31 cellular contexts compared by ENCODE assay signal in the genomic region with DNA sequence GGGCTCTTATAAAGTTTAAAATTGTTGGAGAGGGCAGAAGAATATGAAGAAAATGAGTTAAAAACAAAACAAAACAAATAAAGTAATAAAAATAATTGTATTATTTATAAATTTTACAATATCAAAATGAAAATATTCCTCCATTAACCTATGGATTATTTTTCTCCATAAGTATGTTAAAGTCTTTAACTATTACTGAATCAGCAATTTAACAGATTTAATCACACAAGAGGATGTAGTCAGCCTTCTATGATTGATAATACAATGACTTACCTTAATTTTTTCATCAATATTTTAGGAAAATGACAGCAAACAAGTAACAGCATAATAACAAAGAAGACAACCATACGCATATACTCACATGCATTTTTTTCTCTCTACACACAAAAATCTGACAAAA.
"Had no signal": no experiment of that assay in that cellular context is flagged by ENCODE, and none has a peak within 500 bp of the region (broad histone marks: within the 10 kb centered on the region; RNA-seq: fewer than 3 reads in every experiment).

No MANE protein-coding gene starts in this region.

- H3K36me3 Mint-ChIP-seq: naive B cell; naive thymus-derived CD8-positive, alpha-beta T cell; natural killer cell treated with Interleukin-12 subunit alpha and Interleukin-12 subunit beta and Interleukin-15 and Interleukin-18, amount 100 ng/mL, for 72 hours; stimulated activated memory B cell treated with anti-CD40 and anti-IgM and Interleukin-4, amounts not matched to agents 10 μg/mL and 1 μg/mL and 100 μg/mL, for 72 hours; type B pancreatic cell had no signal

- H2AFZ ChIP-seq: parathyroid adenoma had no signal

- H3K4me3 ChIP-seq: psoas muscle, skin epidermis, smooth muscle cell, spleen, suprapubic skin, testis, tibial artery, transverse colon, upper lobe of right lung, uterus had no signal

- H3K27ac ChIP-seq: neutrophil, parathyroid adenoma, psoas muscle, skin epidermis, spleen, suprapubic skin, testis, tibial artery, transverse colon, upper lobe of right lung, uterus had no signal

- H3K27me3 Mint-ChIP-seq: naive B cell; naive thymus-derived CD8-positive, alpha-beta T cell; natural killer cell treated with Interleukin-12 subunit alpha and Interleukin-12 subunit beta and Interleukin-15 and Interleukin-18, amount 100 ng/mL, for 72 hours; stimulated activated memory B cell treated with anti-CD40 and anti-IgM and Interleukin-4, amounts not matched to agents 10 μg/mL and 1 μg/mL and 100 μg/mL, for 72 hours; stimulated activated naive CD8-positive, alpha-beta T cell treated with anti-CD3 and anti-CD28 coated beads, Interleukin-15, amount 100 ng/mL, for 72 hours; type B pancreatic cell had no signal

- H3K4me1 Mint-ChIP-seq: naive B cell; naive thymus-derived CD8-positive, alpha-beta T cell; nephron progenitor cell; neural crest cell; stimulated activated memory B cell treated with anti-CD40 and anti-IgM and Interleukin-4, amounts not matched to agents 10 μg/mL and 1 μg/mL and 100 μg/mL, for 72 hours; stimulated activated naive CD8-positive, alpha-beta T cell treated with anti-CD3 and anti-CD28 coated beads, Interleukin-15, amount 100 ng/mL, for 72 hours had no signal

- H3K79me2 ChIP-seq: parathyroid adenoma had no signal

- H3K4me3 Mint-ChIP-seq: naive B cell; naive thymus-derived CD8-positive, alpha-beta T cell; natural killer cell treated with Interleukin-12 subunit alpha and Interleukin-12 subunit beta and Interleukin-15 and Interleukin-18, amount 100 ng/mL, for 72 hours; nephron progenitor cell; neural crest cell; stimulated activated memory B cell treated with anti-CD40 and anti-IgM and Interleukin-4, amounts not matched to agents 10 μg/mL and 1 μg/mL and 100 μg/mL, for 72 hours; stimulated activated naive CD8-positive, alpha-beta T cell treated with anti-CD3 and anti-CD28 coated beads, Interleukin-15, amount 100 ng/mL, for 72 hours; type B pancreatic cell had no signal

- H3K9me3 Mint-ChIP-seq: nephron progenitor cell had no signal

- H3K9me3 ChIP-seq: neutrophil, psoas muscle, suprapubic skin, testis, tibial artery, transverse colon, upper lobe of right lung, uterus had no signal

- H3K9ac ChIP-seq: parathyroid adenoma had no signal

- H3K4me2 ChIP-seq: smooth muscle cell had no signal

- H3K4me1 ChIP-seq: parathyroid adenoma, psoas muscle, spleen, suprapubic skin, testis, tibial artery, transverse colon, upper lobe of right lung, uterus had no signal

- DNase-seq: naive B cell; naive thymus-derived CD8-positive, alpha-beta T cell; nephron progenitor cell; nucleus accumbens; psoas muscle; right cardiac atrium; spleen; stimulated activated CD4-positive, alpha-beta T cell treated with anti-CD3 and anti-CD28 coated beads, Interleukin-12 subunit alpha, Interleukin-12 subunit beta, amount 100 ng/mL, for 4 hours; stimulated activated CD4-positive, alpha-beta T cell treated with anti-CD3 and anti-CD28 coated beads, Interleukin-1b, Interleukin-23, amount 100 ng/mL, for 48 hours; stimulated activated CD4-positive, alpha-beta T cell treated with anti-CD3 and anti-CD28 coated beads, Interleukin-4, amount 100 ng/mL, for 1 hour; stimulated activated CD4-positive, alpha-beta T cell treated with anti-CD3 and anti-CD28 coated beads, Interleukin-4, amount 100 ng/mL, for 4 hours; stimulated activated CD8-positive, alpha-beta memory T cell treated with anti-CD3 and anti-CD28 coated beads, Interleukin-4, amount 100 ng/mL, for 48 hours; stimulated activated naive CD4-positive, alpha-beta T cell; stimulated activated naive CD8-positive, alpha-beta T cell treated with anti-CD3 and anti-CD28 coated beads, Interleukin-15, amount 100 ng/mL, for 72 hours; stimulated activated naive CD8-positive, alpha-beta T cell treated with anti-CD3 and anti-CD28 coated beads, Interleukin-15, Interleukin-2, amounts not matched to agents 100 U/mL and 50 U/mL, for 24 hours; substantia nigra; testis; tibial artery; transverse colon; upper lobe of right lung; uterus had no signal

- H3K27ac Mint-ChIP-seq: naive B cell; naive thymus-derived CD8-positive, alpha-beta T cell; natural killer cell treated with Interleukin-12 subunit alpha and Interleukin-12 subunit beta and Interleukin-15 and Interleukin-18, amount 100 ng/mL, for 72 hours; nephron progenitor cell; stimulated activated memory B cell treated with anti-CD40 and anti-IgM and Interleukin-4, amounts not matched to agents 10 μg/mL and 1 μg/mL and 100 μg/mL, for 72 hours; stimulated activated naive CD8-positive, alpha-beta T cell treated with anti-CD3 and anti-CD28 coated beads, Interleukin-15, amount 100 ng/mL, for 72 hours; type B pancreatic cell had no signal

- H3K27me3 ChIP-seq: neutrophil, spleen, suprapubic skin, testis, tibial artery, transverse colon, upper lobe of right lung, uterus had no signal

- H3K36me3 ChIP-seq: neutrophil, spleen, suprapubic skin, tibial artery, transverse colon, upper lobe of right lung, uterus had no signal

- ATAC-seq: naive thymus-derived CD8-positive, alpha-beta T cell; natural killer cell treated with Interleukin-12 subunit alpha and Interleukin-12 subunit beta and Interleukin-15 and Interleukin-18, amount 100 ng/mL, for 72 hours; psoas muscle; right cardiac atrium; sciatic nerve; stimulated activated memory B cell treated with anti-CD40 and anti-IgM and Interleukin-4, amounts not matched to agents 10 μg/mL and 1 μg/mL and 100 μg/mL, for 72 hours; stimulated activated naive CD8-positive, alpha-beta T cell treated with anti-CD3 and anti-CD28 coated beads, Interleukin-15, amount 100 ng/mL, for 72 hours; stimulated activated naive CD8-positive, alpha-beta T cell treated with anti-CD3 and anti-CD28 coated beads, Interleukin-15, Interleukin-2, amounts not matched to agents 100 U/mL and 50 U/mL, for 24 hours; upper lobe of right lung had no signal
